In genomic region chr12:1691123-1692007, GRCh38 we compare ENCODE assay signal across 8 cellular contexts. TPM values are rescaled to one million over a fixed set of nuclear protein-coding genes. Genes with fewer than 3 reads are reported as not detected.
A peak's percentile ranks its signal among the peaks of the same experiment; 100 is the strongest.
DNase-seq lines count a peak whose midpoint lies in the region; ATAC-seq and TF ChIP-seq lines count a peak whose summit lies in the region.

No MANE protein-coding gene starts in this region.

- H3K9me3 ChIP-seq in SK-N-SH = no peaks in the 10 kb centered on the region
- H3K9me3 ChIP-seq in lower lobe of right lung = no peaks in the 10 kb centered on the region
- H3K9me3 ChIP-seq in stomach smooth muscle (ENCODE audit: control insufficient read depth in 2 of 2, low read length in 2 of 2) = no peaks in the 10 kb centered on the region

- H3F3A ChIP-seq in SK-N-SH (replicated peaks; ENCODE audit: insufficient read depth) = peaks cover 16% of the 10 kb centered on the region

- POLR2A ChIA-PET in SK-N-SH (lab: Yijun Ruan, JAX) = interaction anchor here (0.9 to 1.4 kb wide), 6 partner anchors 15 to 100 kb away, joined by 3 to 8 read pairs (median 4); partner anchors contain the start of gene WNT5B

- no peak for TF ChIP-seq EP300 in SK-N-SH (IDR thresholded peaks at IDR 0.05; ENCODE audit: borderline replicate concordance in 1 of 2, low read depth in 1 of 2, low read length in 1 of 2)

- H3K79me2 ChIP-seq in SK-N-SH (ENCODE audit: insufficient read depth) = peaks cover 50% of the 10 kb centered on the region

- H3K9ac ChIP-seq in SK-N-SH (peak overlapping the region; percentile 85), stomach smooth muscle (ENCODE audit: low read length in 2 of 2) (peak overlapping the region; percentile 83 to 87)

- peak; percentile 87 for DNase-seq in DMS53 (lab: John Stamatoyannopoulos, UW)
- DNase-seq in SK-N-SH = no peak
- peak; percentile 23 for DNase-seq in choroid plexus epithelial cell (ENCODE audit: low read depth)
- DNase-seq in lower lobe of right lung = peak; percentile 73
- DNase-seq in MV-4-11 (lab: John Stamatoyannopoulos, UW) = no peak

- H3K4me1 ChIP-seq in SK-N-SH (ENCODE audit: control insufficient read depth in 1 of 2, insufficient read depth in 2 of 2, low read depth in 1 of 2, low read length in 1 of 2) (peaks cover 3 to 5% of the 10 kb centered on the region in 2 experiments; a peak in 2 of 4 replicates), lower lobe of right lung (peaks cover 25% of the 10 kb centered on the region), stomach smooth muscle (ENCODE audit: control insufficient read depth, insufficient read depth, low read length) (peaks cover 3% of the 10 kb centered on the region)

- H3K36me3 ChIP-seq in SK-N-SH (replicated peaks in 1 of 2; ENCODE audit: control insufficient read depth in 1 of 2, insufficient read depth in 2 of 2, low read length in 1 of 2) (peaks cover 5 to 6% of the 10 kb centered on the region in 2 experiments), lower lobe of right lung (no peaks in the 10 kb centered on the region), stomach smooth muscle (ENCODE audit: control insufficient read depth in 2 of 2, insufficient read depth in 2 of 2, low read length in 2 of 2) (no peaks in the 10 kb centered on the region)

- peak overlapping the region; percentile 84 to 94 for H3K27ac ChIP-seq in SK-N-SH (ENCODE audit: low read depth in 2 of 2, low read length in 1 of 2)
- H3K27ac ChIP-seq in lower lobe of right lung = peak overlapping the region; percentile 94
- peak overlapping the region; percentile 92 for H3K27ac ChIP-seq in stomach smooth muscle (ENCODE audit: low read length)

- H3K4me2 ChIP-seq in SK-N-SH = peak overlapping the region; percentile 97

- intact Hi-C loops in lower lobe of right lung (cut with DNase I) = no loop called here

- H3K27me3 ChIP-seq in SK-N-SH (ENCODE audit: insufficient read depth) = no peaks in the 10 kb centered on the region
- H3K27me3 ChIP-seq in lower lobe of right lung (ENCODE audit: low read depth) = no peaks in the 10 kb centered on the region
- H3K27me3 ChIP-seq in stomach smooth muscle (ENCODE audit: control insufficient read depth in 1 of 2, insufficient read depth in 2 of 2, low read length in 2 of 2) = no peaks in the 10 kb centered on the region

- no peak for TF ChIP-seq RAD21 in SK-N-SH (IDR thresholded peaks at IDR 0.05; ENCODE audit: low read length)

- H2AFZ ChIP-seq in SK-N-SH (ENCODE audit: low read depth) = peak overlapping the region; percentile 86

- ATAC-seq in GM19397 (IDR thresholded peaks at IDR 0.05; ENCODE audit: unreplicated experiment) (peak; percentile 38), HG03457 (IDR thresholded peaks at IDR 0.05; ENCODE audit: unreplicated experiment) (peak; percentile 33), lower lobe of right lung (peak; percentile 74 to 75)

- H3K9me2 ChIP-seq in SK-N-SH = no peaks in the 10 kb centered on the region

- CTCF ChIA-PET in SK-N-SH (lab: Yijun Ruan, JAX) = interaction anchor here (0.7 to 4.4 kb wide), 9 partner anchors 9 to 288 kb away, joined by 3 to 38 read pairs (median 4); no protein-coding TSS in a partner anchor

- H3K4me3 ChIP-seq in SK-N-SH (ENCODE audit: low read depth in 2 of 2, low read length in 1 of 2) = peak overlapping the region; percentile 91 to 99
- peak overlapping the region; percentile 76 for H3K4me3 ChIP-seq in choroid plexus epithelial cell (ENCODE audit: low read depth, low read length)
- peak overlapping the region; percentile 89 for H3K4me3 ChIP-seq in lower lobe of right lung
- peak overlapping the region; percentile 86 to 92 for H3K4me3 ChIP-seq in stomach smooth muscle (ENCODE audit: low read length in 2 of 2)

- TF ChIP-seq CTCF in SK-N-SH (IDR thresholded peaks at IDR 0.05) (no peak), choroid plexus epithelial cell (conservative IDR thresholded peaks at IDR 0.05; ENCODE audit: low read depth, low read length) (no peak), lower lobe of right lung (IDR thresholded peaks at IDR 0.05) (no peak)

- H4K20me1 ChIP-seq in SK-N-SH (ENCODE audit: insufficient read depth) = peaks cover 23% of the 10 kb centered on the region

- 1% methylated on average over 28 of the region's 56 CpGs for WGBS in SK-N-SH (ENCODE audit: low lambda C conversion rate)

TF ChIP-seq in SK-N-SH, 30 proteins besides CTCF, POLR2A, EP300 and RAD21:
- TF ChIP-seq MXI1 (IDR thresholded peaks at IDR 0.05; ENCODE audit: low read depth, low read length) = 0 out of 2 replicates have a peak, but pooled peaks have one; percentile 10
- no peak for TF ChIP-seq ZBTB33 (IDR thresholded peaks at IDR 0.05; ENCODE audit: borderline replicate concordance, low read depth)
- TF ChIP-seq GABPA (IDR thresholded peaks at IDR 0.05; ENCODE audit: low read depth) = no peak

RNA-seq across cellular contexts. Expression of gene ADIPOR2, which starts 0.5 kb away (rescaled TPM):
- polyA plus RNA-seq in SK-N-SH (2012; rRNA removed) = 17.1 and 19.5 TPM in 2 replicates
- 21.4 and 22.3 TPM in 2 replicates for polyA plus RNA-seq in SK-N-SH (2012; cell fraction: cytosol; rRNA removed)
- polyA plus RNA-seq in SK-N-SH (2012; cell fraction: nucleus; rRNA removed) = 9.5 and 17.3 TPM in 2 replicates
- 83.8 TPM for total RNA-seq in lower lobe of right lung

Comparison
In these comparisons a context has a peak if more than half of its experiments do, and no peak if none do; other contexts are left out.
1. DNase-seq: peak in DMS53 (single experiment), choroid plexus epithelial cell (single experiment) and lower lobe of right lung (single experiment); none in SK-N-SH (single experiment) and MV-4-11 (single experiment).
2. Peak in every context shown above with its lines, with median percentiles within 50 percentile points of each other: ATAC-seq, H3K27ac ChIP-seq and H3K4me3 ChIP-seq.